Comparison of ENCODE assay signal across 8 cellular contexts in genomic region chr22:28442951-28443876, GRCh38.
DNase-seq lines count a peak whose midpoint lies in the region; ATAC-seq and TF ChIP-seq lines count a peak whose summit lies in the region.

No MANE protein-coding gene starts in this region.

- intact Hi-C loops in activated T-helper 2 cell treated with anti-CD3 and anti-CD28 coated beads, Interferon-gamma antibody, Interleukin-2, Interleukin-4, amounts not matched to agents 10 μg/mL and 5 μg/mL and 100 μg/mL, durations not matched to agents 14 hours and 24 hours and 36 hours (cut with micrococcal nuclease) = loop anchor here (2.0 to 10.0 kb wide), 5 partner anchors 46 to 422 kb away; no protein-coding TSS in a partner anchor
- intact Hi-C loops in transverse colon (cut with DNase I; ENCODE audit: low total_unique reads) = loop anchor here (10.0 kb wide), 1 partner anchor 388 kb away; no protein-coding TSS in a partner anchor

- H3K9me3 ChIP-seq in muscle layer of colon (ENCODE audit: low read length) (no peaks in the 10 kb centered on the region), transverse colon (no peaks in the 10 kb centered on the region)

- peaks cover 16% of the 10 kb centered on the region for H3K4me1 Mint-ChIP-seq in activated T-helper 2 cell treated with anti-CD3 and anti-CD28 coated beads, Interferon-gamma antibody, Interleukin-2, Interleukin-4, amounts not matched to agents 10 μg/mL and 5 μg/mL and 100 μg/mL, durations not matched to agents 14 hours and 24 hours and 36 hours (ENCODE audit: low read depth)

- H3K27me3 ChIP-seq in muscle layer of colon (ENCODE audit: control insufficient read depth in 1 of 2, insufficient read depth in 2 of 2, low read length in 2 of 2) (no peaks in the 10 kb centered on the region), transverse colon (no peaks in the 10 kb centered on the region)

- no peak for TF ChIP-seq EP300 in transverse colon (IDR thresholded peaks at IDR 0.05; ENCODE audit: low read depth)

- H3K4me1 ChIP-seq in muscle layer of colon (ENCODE audit: insufficient read depth, low read length) (peaks cover 14% of the 10 kb centered on the region), transverse colon (peaks cover 0 to 35% (median 12%) of the 10 kb centered on the region in 4 donors)

- TF ChIP-seq CTCF in foreskin fibroblast (IDR thresholded peaks at IDR 0.05; ENCODE audit: low read depth, low read length) = no peak
- TF ChIP-seq CTCF in transverse colon (IDR thresholded peaks at IDR 0.05) = no peak

- H3K9me3 Mint-ChIP-seq in activated T-helper 2 cell treated with anti-CD3 and anti-CD28 coated beads, Interferon-gamma antibody, Interleukin-2, Interleukin-4, amounts not matched to agents 10 μg/mL and 5 μg/mL and 100 μg/mL, durations not matched to agents 14 hours and 24 hours and 36 hours = no peaks in the 10 kb centered on the region

- TF ChIP-seq POLR2A in transverse colon (IDR thresholded peaks at IDR 0.05) = peak; percentile 72

- H3K4me3 ChIP-seq in foreskin fibroblast (ENCODE audit: low read depth in 1 of 2, low read length in 2 of 2) = peak overlapping the region; percentile 56 to 60
- peak overlapping the region; percentile 39 to 86 for H3K4me3 ChIP-seq in muscle layer of colon (ENCODE audit: low read depth in 1 of 2, low read length in 2 of 2)
- peak overlapping the region; percentile 31 to 61 (median 40) for H3K4me3 ChIP-seq in transverse colon

- peaks cover 22% of the 10 kb centered on the region for H3K27me3 Mint-ChIP-seq in activated T-helper 2 cell treated with anti-CD3 and anti-CD28 coated beads, Interferon-gamma antibody, Interleukin-2, Interleukin-4, amounts not matched to agents 10 μg/mL and 5 μg/mL and 100 μg/mL, durations not matched to agents 14 hours and 24 hours and 36 hours (ENCODE audit: low read depth)

- no peaks in the 10 kb centered on the region for H3K36me3 Mint-ChIP-seq in activated T-helper 2 cell treated with anti-CD3 and anti-CD28 coated beads, Interferon-gamma antibody, Interleukin-2, Interleukin-4, amounts not matched to agents 10 μg/mL and 5 μg/mL and 100 μg/mL, durations not matched to agents 14 hours and 24 hours and 36 hours (ENCODE audit: low read depth)

- WGBS in transverse colon (ENCODE audit: low coverage in 1 of 2), 2 donors = 1 to 23% methylated on average over 4 to 26 of the region's 26 CpGs

- H3K9ac ChIP-seq in muscle layer of colon (ENCODE audit: low read length) = peak overlapping the region; percentile 68

- peak overlapping the region; percentile 78 for H3K4me3 Mint-ChIP-seq in activated T-helper 2 cell treated with anti-CD3 and anti-CD28 coated beads, Interferon-gamma antibody, Interleukin-2, Interleukin-4, amounts not matched to agents 10 μg/mL and 5 μg/mL and 100 μg/mL, durations not matched to agents 14 hours and 24 hours and 36 hours (ENCODE audit: low read depth)

- H3K36me3 ChIP-seq in muscle layer of colon (ENCODE audit: insufficient read depth, low read length) (no peaks in the 10 kb centered on the region), transverse colon (no peaks in the 10 kb centered on the region)

- DNase-seq in COLO829 (ENCODE audit: low spot score) (peak; percentile 81), NAMALWA (ENCODE audit: low spot score) (peak; percentile 10), foreskin fibroblast (peak; percentile 73 to 91), transverse colon (peak; percentile 68)
- DNase-seq in activated T-helper 2 cell treated with anti-CD3 and anti-CD28 coated beads, Interferon-gamma antibody, Interleukin-2, Interleukin-4, amounts not matched to agents 10 μg/mL and 5 μg/mL and 100 μg/mL, durations not matched to agents 14 hours and 24 hours and 36 hours (ENCODE audit: low spot score) = no peak

- H3K27ac ChIP-seq in muscle layer of colon (ENCODE audit: low read depth, low read length) = peak overlapping the region; percentile 88
- peak overlapping the region; percentile 81 to 86 (median 84) for H3K27ac ChIP-seq in transverse colon

- in situ Hi-C loops in transverse colon (cut with MboI; ENCODE audit: low pct_ligation_motif_present in 1 of 4, low pct_unique_long_range_greater_than_20kb in 1 of 4, low sequenced_read_pairs in 3 of 4) = loop anchor here in 1 of 4 donors (25.0 kb wide), 1 partner anchor 381 kb away; no protein-coding TSS in a partner anchor

- H3K27ac Mint-ChIP-seq in activated T-helper 2 cell treated with anti-CD3 and anti-CD28 coated beads, Interferon-gamma antibody, Interleukin-2, Interleukin-4, amounts not matched to agents 10 μg/mL and 5 μg/mL and 100 μg/mL, durations not matched to agents 14 hours and 24 hours and 36 hours = no peak overlapping the region

- no peak for ATAC-seq in GM21367 (IDR thresholded peaks at IDR 0.05; ENCODE audit: unreplicated experiment)
- ATAC-seq in HG03196 (IDR thresholded peaks at IDR 0.05; ENCODE audit: unreplicated experiment) = no peak
